23 cellular contexts compared by ENCODE assay signal in the genomic region with DNA sequence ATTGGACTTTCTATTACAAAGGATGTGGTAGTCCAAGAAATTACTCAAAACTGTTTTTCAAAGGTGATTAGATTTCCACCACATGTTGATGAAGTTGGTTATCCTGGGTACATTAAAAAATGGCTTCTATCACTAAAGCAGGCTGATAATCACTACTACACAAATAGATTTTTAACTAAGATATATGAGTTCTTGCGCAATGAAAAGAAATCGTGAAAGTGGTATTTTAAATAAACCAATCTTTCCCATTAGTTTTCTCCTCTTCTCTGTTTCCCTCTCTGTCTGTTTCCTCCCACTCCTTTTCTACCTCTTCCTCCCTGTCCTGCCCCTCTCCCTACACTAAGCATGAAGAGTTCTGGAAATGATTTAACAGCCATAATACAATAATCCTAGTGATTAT.
DNase-seq lines count a peak whose midpoint lies in the region; ATAC-seq, FAIRE-seq and TF ChIP-seq lines count a peak whose summit lies in the region.
"Had no signal": no experiment of that assay in that cellular context is flagged by ENCODE, and none has a peak within 500 bp of the region (broad histone marks: within the 10 kb centered on the region; RNA-seq: fewer than 3 reads in every experiment).

No MANE protein-coding gene starts in this region.

- H3K4me3 ChIP-seq in IMR-90 (ENCODE audit: insufficient read depth, low read depth, low read length) (no peak overlapping the region), SK-N-MC (no peak overlapping the region), H1 (ENCODE audit: extremely low read depth in 1 of 4, insufficient read depth in 2 of 4, low read depth in 3 of 4, low read length in 4 of 4) (no peak overlapping the region), psoas muscle (no peak overlapping the region)
- H3K4me3 ChIP-seq: BLaER1 treated with 17β-estradiol and CSF1 and Interleukin-3, amounts not matched to agents 10 nM and 100 nM; GM23248 had no signal

- no TSS peak for BruUV-seq in IMR-90 (replicated peaks; lab: Mats Ljungman, UMichigan)

- H4K91ac ChIP-seq in IMR-90 (ENCODE audit: insufficient read depth, low read depth, low read length): 0 out of 2 replicates have a peak overlapping the region, but pooled peaks have one; percentile 23
- H4K91ac ChIP-seq in H1 (replicated peaks; ENCODE audit: insufficient read length, low read length): no peak overlapping the region

- H3K9me3 ChIP-seq in IMR-90 (ENCODE audit: control insufficient read depth, insufficient read depth, low read length) (no peaks in the 10 kb centered on the region), SK-N-MC (ENCODE audit: low read depth, low read length) (no peaks in the 10 kb centered on the region), H1 (ENCODE audit: insufficient read depth in 2 of 2, low read depth in 1 of 2, low read length in 1 of 2) (no peaks in the 10 kb centered on the region), psoas muscle (no peaks in the 10 kb centered on the region)
- H3K9me3 ChIP-seq: BLaER1 treated with 17β-estradiol and CSF1 and Interleukin-3, amounts not matched to agents 10 nM and 100 nM had no signal

- no peak overlapping the region for H2AK9ac ChIP-seq in IMR-90 (replicated peaks; ENCODE audit: low read depth, low read length, poor library complexity)

- H4K5ac ChIP-seq in IMR-90 (ENCODE audit: low read depth, low read length) (no peak overlapping the region), H1 (ENCODE audit: insufficient read length, low read depth, low read length) (no peak overlapping the region)

- peaks cover 6% of the 10 kb centered on the region; the same call in 1 of the 2 replicates for H3K9me1 ChIP-seq in IMR-90 (ENCODE audit: insufficient read depth, low read length)

- H2BK5ac ChIP-seq in IMR-90 (ENCODE audit: low read depth, low read length, poor library complexity, severe bottlenecking) (no peak overlapping the region), H1 (ENCODE audit: low read depth, low read length) (no peak overlapping the region)

- peak overlapping the region; percentile 20; the same call in 1 of the 2 replicates for H2AK5ac ChIP-seq in IMR-90 (ENCODE audit: low read depth, low read length)
- H2AK5ac ChIP-seq in H1 (ENCODE audit: low read depth, low read length): no peak overlapping the region

- no peak overlapping the region for H2AFZ ChIP-seq in IMR-90 (replicated peaks; ENCODE audit: low read length, poor library complexity)
- H2AFZ ChIP-seq in H1 (ENCODE audit: low read length): no peak overlapping the region
- H2AFZ ChIP-seq: GM23248 had no signal

- no peak overlapping the region for H3K4me3 Mint-ChIP-seq in mesothelial cell of epicardium
- H3K4me3 Mint-ChIP-seq in stimulated activated memory B cell treated with anti-CD40 and anti-IgM and Interleukin-4, amounts not matched to agents 10 μg/mL and 1 μg/mL and 100 μg/mL, for 72 hours: no peak overlapping the region
- H3K4me3 Mint-ChIP-seq: B cell; CD8-positive, alpha-beta T cell; IgD-negative memory B cell had no signal

- no peak for FAIRE-seq in H1 (lab: Jason Lieb, UNC)
- FAIRE-seq: GM12891, GM18507, H54 had no signal

- in situ Hi-C loops in IMR-90 (cut with MboI; ENCODE audit: low sequenced_read_pairs): no loop called here

- H3K56ac ChIP-seq in IMR-90 (ENCODE audit: extremely low read depth, insufficient read depth, low read length) (no peak overlapping the region), H1 (replicated peaks; ENCODE audit: insufficient read length, low read depth, low read length) (no peak overlapping the region)

- no peak for TF ChIP-seq CTCF in IMR-90 (conservative IDR thresholded peaks at IDR 0.05; ENCODE audit: low read depth, low read length)
- no peak for TF ChIP-seq CTCF in H1 (IDR thresholded peaks at IDR 0.05; ENCODE audit: control extremely low read depth in 1 of 3, insufficient read depth in 1 of 3, low read depth in 1 of 3, low read length in 3 of 3)
- no peak for TF ChIP-seq CTCF in mesothelial cell of epicardium (IDR thresholded peaks at IDR 0.05; ENCODE audit: unreplicated experiment)
- no peak for TF ChIP-seq CTCF in psoas muscle (IDR thresholded peaks at IDR 0.05)

- H3K27ac ChIP-seq in IMR-90 (ENCODE audit: insufficient read depth, low read length) (no peak overlapping the region), SK-N-MC (peak overlapping the region; percentile 10; the same call in 1 of the 2 replicates), H1 (ENCODE audit: low read depth, low read length) (no peak overlapping the region), psoas muscle (no peak overlapping the region)
- H3K27ac ChIP-seq: BLaER1 treated with 17β-estradiol and CSF1 and Interleukin-3, amounts not matched to agents 10 nM and 100 nM; GM23248; HL-60 had no signal

- H3K4me2 ChIP-seq in IMR-90 (ENCODE audit: low read depth, low read length) (no peak overlapping the region), H1 (ENCODE audit: insufficient read depth in 1 of 2, low read depth in 2 of 2, low read length in 2 of 2) (no peak overlapping the region)
- H3K4me2 ChIP-seq: BLaER1 treated with 17β-estradiol and CSF1 and Interleukin-3, amounts not matched to agents 10 nM and 100 nM had no signal

- H3K4ac ChIP-seq in IMR-90 (ENCODE audit: low read depth, low read length): peak overlapping the region; percentile 41; the same call in 1 of the 2 replicates
- H3K4ac ChIP-seq in H1 (replicated peaks; ENCODE audit: insufficient read length, low read depth, low read length): no peak overlapping the region

- peak overlapping the region; percentile 70; the same call in 1 of the 3 replicates for H2BK15ac ChIP-seq in IMR-90 (ENCODE audit: low read depth, low read length)
- H2BK15ac ChIP-seq in H1 (ENCODE audit: low read length): no peak overlapping the region

- TF ChIP-seq RAD21 in IMR-90 (IDR thresholded peaks at IDR 0.05; ENCODE audit: low read length): no peak
- TF ChIP-seq RAD21 in H1 (IDR thresholded peaks at IDR 0.05 in 1 of 2, conservative IDR thresholded peaks at IDR 0.05 in 1 of 2; ENCODE audit: low read depth in 2 of 2, low read length in 2 of 2): no peak

- no peak overlapping the region for H3K9ac ChIP-seq in IMR-90 (ENCODE audit: low read depth, low read length)
- no peak overlapping the region for H3K9ac ChIP-seq in SK-N-MC (ENCODE audit: insufficient read length)
- H3K9ac ChIP-seq in H1 (replicated peaks in 1 of 4; ENCODE audit: extremely low read depth in 1 of 4, low read depth in 3 of 4, low read length in 3 of 4): no peak overlapping the region
- H3K9ac ChIP-seq: BLaER1 treated with 17β-estradiol and CSF1 and Interleukin-3, amounts not matched to agents 10 nM and 100 nM; GM23248 had no signal

- H3K79me2 ChIP-seq in H1 (ENCODE audit: control insufficient read depth in 1 of 2, insufficient read depth in 2 of 2, low read length in 2 of 2): no peaks in the 10 kb centered on the region

- H3K9me3 Mint-ChIP-seq in mesothelial cell of epicardium: peaks cover 17% of the 10 kb centered on the region
- H3K9me3 Mint-ChIP-seq in stimulated activated memory B cell treated with anti-CD40 and anti-IgM and Interleukin-4, amounts not matched to agents 10 μg/mL and 1 μg/mL and 100 μg/mL, for 72 hours: no peaks in the 10 kb centered on the region
- H3K9me3 Mint-ChIP-seq: CD8-positive, alpha-beta T cell had no signal

- no peak for TF ChIP-seq POLR2A in IMR-90 (IDR thresholded peaks at IDR 0.05; ENCODE audit: low read depth, low read length)
- TF ChIP-seq POLR2A in H1 (IDR thresholded peaks at IDR 0.05; ENCODE audit: control extremely low read depth in 1 of 2, low read depth in 2 of 2, low read length in 2 of 2): no peak

- H3K4me1 ChIP-seq in IMR-90 (ENCODE audit: control insufficient read depth, insufficient read depth, low read length): peaks cover 8% of the 10 kb centered on the region
- H3K4me1 ChIP-seq in H1 (replicated peaks in 1 of 4; ENCODE audit: control insufficient read depth in 3 of 4, insufficient read depth in 4 of 4, low read length in 3 of 4): no peaks in the 10 kb centered on the region
- no peaks in the 10 kb centered on the region for H3K4me1 ChIP-seq in psoas muscle
- H3K4me1 ChIP-seq: BLaER1 treated with 17β-estradiol and CSF1 and Interleukin-3, amounts not matched to agents 10 nM and 100 nM had no signal

- H4K8ac ChIP-seq in IMR-90 (ENCODE audit: low read depth in 2 of 2, low read length in 2 of 2) (peak overlapping the region in 1 of 2 experiments; percentile 70; a peak in 1 of 4 replicates), H1 (ENCODE audit: extremely low read depth, insufficient read depth, low read length) (no peak overlapping the region)

- H2BK120ac ChIP-seq in IMR-90 (ENCODE audit: low read depth, low read length): peak overlapping the region; percentile 16; the same call in 1 of the 2 replicates
- H2BK120ac ChIP-seq in H1 (replicated peaks; ENCODE audit: low read depth, low read length): no peak overlapping the region

- H3K36me3 Mint-ChIP-seq in mesothelial cell of epicardium: no peaks in the 10 kb centered on the region
- H3K36me3 Mint-ChIP-seq in stimulated activated memory B cell treated with anti-CD40 and anti-IgM and Interleukin-4, amounts not matched to agents 10 μg/mL and 1 μg/mL and 100 μg/mL, for 72 hours: no peaks in the 10 kb centered on the region
- H3K36me3 Mint-ChIP-seq: CD8-positive, alpha-beta T cell had no signal

- H2BK20ac ChIP-seq in IMR-90 (ENCODE audit: low read depth, low read length) (no peak overlapping the region; the same call in 1 of the 2 replicates), H1 (ENCODE audit: low read length) (no peak overlapping the region)

- H2BK12ac ChIP-seq in H1 (ENCODE audit: low read depth, low read length): no peak overlapping the region

- CTCF ChIA-PET in IMR-90 (lab: Yijun Ruan, JAX): interaction anchor here (0.7 kb wide), 1 partner anchor 95 kb away, joined by 4 read pairs; no protein-coding TSS in a partner anchor
- CTCF ChIA-PET in H1 (lab: Charles Lee; ENCODE audit: partially characterized antibody): no interaction called here

- no CpG with 5 or more reads among the region's 2 CpGs for WGBS in IMR-90 (ENCODE audit: extremely low coverage in 2 of 2, insufficient read length in 1 of 2), 2 experiments
- 93% methylated on average over 2 of the region's 2 CpGs; no CpG with 5 or more reads in 1 of the 2 experiments for WGBS in H1 (ENCODE audit: extremely low coverage in 1 of 2, insufficient coverage in 1 of 2, insufficient read length in 1 of 2, insufficient replicate concordance in 2 of 2, low coverage in 1 of 2, low lambda C conversion rate in 2 of 2, missing lambda C conversion rate in 1 of 2), 2 experiments
- WGBS in psoas muscle, 3 donors: 89 to 97% (median 91%) methylated on average over 2 of the region's 2 CpGs

- H3K36me3 ChIP-seq in IMR-90 (ENCODE audit: control insufficient read depth, insufficient read depth, low read length) (no peaks in the 10 kb centered on the region), SK-N-MC (ENCODE audit: insufficient read depth, low read length) (no peaks in the 10 kb centered on the region), H1 (ENCODE audit: control insufficient read depth in 2 of 4, insufficient read depth in 4 of 4, low read length in 3 of 4) (no peaks in the 10 kb centered on the region), psoas muscle (ENCODE audit: insufficient read depth in 1 of 2, low read depth in 1 of 2) (no peaks in the 10 kb centered on the region)
- H3K36me3 ChIP-seq: BLaER1 treated with 17β-estradiol and CSF1 and Interleukin-3, amounts not matched to agents 10 nM and 100 nM had no signal

- H3K4me1 Mint-ChIP-seq in mesothelial cell of epicardium: peaks cover 21% of the 10 kb centered on the region
- no peaks in the 10 kb centered on the region for H3K4me1 Mint-ChIP-seq in stimulated activated memory B cell treated with anti-CD40 and anti-IgM and Interleukin-4, amounts not matched to agents 10 μg/mL and 1 μg/mL and 100 μg/mL, for 72 hours
- H3K4me1 Mint-ChIP-seq: B cell, IgD-negative memory B cell had no signal

- no peaks in the 10 kb centered on the region for H3K27me3 Mint-ChIP-seq in mesothelial cell of epicardium (ENCODE audit: low read depth)
- H3K27me3 Mint-ChIP-seq in stimulated activated memory B cell treated with anti-CD40 and anti-IgM and Interleukin-4, amounts not matched to agents 10 μg/mL and 1 μg/mL and 100 μg/mL, for 72 hours: no peaks in the 10 kb centered on the region
- H3K27me3 Mint-ChIP-seq: B cell, IgD-negative memory B cell had no signal

- no peaks in the 10 kb centered on the region; the same call in 1 of the 2 replicates for H3K23me2 ChIP-seq in H1 (ENCODE audit: low read depth, low read length)

- no peaks in the 10 kb centered on the region for H3K27me3 ChIP-seq in IMR-90 (ENCODE audit: control insufficient read depth, insufficient read depth, low read length)
- H3K27me3 ChIP-seq in H1 (replicated peaks in 1 of 4; ENCODE audit: control insufficient read depth in 3 of 4, extremely low read depth in 1 of 4, insufficient read depth in 3 of 4, low read length in 3 of 4): no peaks in the 10 kb centered on the region
- no peaks in the 10 kb centered on the region for H3K27me3 ChIP-seq in psoas muscle (ENCODE audit: insufficient read depth in 3 of 3, low read length in 2 of 3)
- H3K27me3 ChIP-seq: BLaER1 treated with 17β-estradiol and CSF1 and Interleukin-3, amounts not matched to agents 10 nM and 100 nM had no signal

- POLR2A ChIA-PET in IMR-90 (lab: Charles Lee; ENCODE audit: unreplicated experiment): interaction anchor here (0.6 kb wide), 2 partner anchors 259 to 493 kb away, joined by 4 to 11 read pairs; no protein-coding TSS in a partner anchor
- POLR2A ChIA-PET in H1 (lab: Charles Lee; ENCODE audit: partially characterized antibody): no interaction called here

- H3K27ac Mint-ChIP-seq in mesothelial cell of epicardium: peak overlapping the region; percentile 54
- H3K27ac Mint-ChIP-seq in stimulated activated memory B cell treated with anti-CD40 and anti-IgM and Interleukin-4, amounts not matched to agents 10 μg/mL and 1 μg/mL and 100 μg/mL, for 72 hours: no peak overlapping the region
- H3K27ac Mint-ChIP-seq: B cell; CD8-positive, alpha-beta T cell; IgD-negative memory B cell had no signal

- no peak for TF ChIP-seq EP300 in H1 (IDR thresholded peaks at IDR 0.05; ENCODE audit: borderline replicate concordance in 1 of 2, low read depth in 2 of 2, low read length in 2 of 2)

- no peak for DNase-seq in IMR-90
- DNase-seq in SK-N-MC (ENCODE audit: low read depth, low spot score): no peak
- DNase-seq in H1 (ENCODE audit: low read depth in 1 of 2, low spot score in 2 of 2): no peak
- DNase-seq in mesothelial cell of epicardium (ENCODE audit: low spot score in 2 of 2, unreplicated experiment in 2 of 2): no peak
- DNase-seq in psoas muscle: no peak
- DNase-seq in stimulated activated CD8-positive, alpha-beta memory T cell treated with anti-CD3 and anti-CD28 coated beads, Interleukin-4, amount 100 ng/mL, for 48 hours: no peak
- no peak for DNase-seq in NCI-H510A treated with DMSO at 0.1 percent for 48 hours (lab: John Stamatoyannopoulos, UW)
- DNase-seq: CD8-positive, alpha-beta T cell; COR-L47; DMS 273 treated with DMSO at 0.1 percent for 48 hours; DMS53; DND-41; EL; GM23248; HCEC 1CT had no signal

- no peak overlapping the region for H3K14ac ChIP-seq in IMR-90 (replicated peaks; ENCODE audit: low read depth, low read length)
- no peak overlapping the region for H3K14ac ChIP-seq in H1 (ENCODE audit: insufficient read length)

- ATAC-seq in IMR-90 (ENCODE audit: low read depth): no peak
- ATAC-seq in stimulated activated memory B cell treated with anti-CD40 and anti-IgM and Interleukin-4, amounts not matched to agents 10 μg/mL and 1 μg/mL and 100 μg/mL, for 72 hours: no peak
- ATAC-seq in psoas muscle: no peak
- ATAC-seq: CD8-positive, alpha-beta T cell had no signal

- H3K79me1 ChIP-seq in IMR-90 (ENCODE audit: low read depth in 1 of 2, low read length in 2 of 2) (no peaks in the 10 kb centered on the region), H1 (ENCODE audit: low read depth, low read length) (no peaks in the 10 kb centered on the region)

- H3K23ac ChIP-seq in IMR-90 (ENCODE audit: low read depth, low read length): no peak overlapping the region; the same call in 1 of the 2 replicates
- no peak overlapping the region for H3K23ac ChIP-seq in H1 (ENCODE audit: insufficient read length)

- dilution Hi-C loops in IMR-90 (cut with HindIII; ENCODE audit: low sequenced_read_pairs, unreplicated experiment): no loop called here

- H3K18ac ChIP-seq in IMR-90 (ENCODE audit: low read depth, low read length) (no peak overlapping the region), H1 (ENCODE audit: extremely low read depth, low read length) (no peak overlapping the region)

- H4K20me1 ChIP-seq in IMR-90 (ENCODE audit: insufficient read depth, low read length): no peaks in the 10 kb centered on the region
- no peaks in the 10 kb centered on the region for H4K20me1 ChIP-seq in H1 (replicated peaks in 1 of 2; ENCODE audit: control insufficient read depth in 1 of 2, insufficient read depth in 2 of 2, low read length in 2 of 2)
- H4K20me1 ChIP-seq: BLaER1 treated with 17β-estradiol and CSF1 and Interleukin-3, amounts not matched to agents 10 nM and 100 nM had no signal

- intact Hi-C loops in IMR-90 (cut with micrococcal nuclease) (no loop called here), psoas muscle (cut with DNase I) (no loop called here)
